In genomic region chr3:52339612-52340011, GRCh38 we compare ENCODE assay signal across 8 cellular contexts. TPM values are rescaled to one million over a fixed set of nuclear protein-coding genes. Genes with fewer than 3 reads are reported as not detected.
A peak's percentile ranks its signal among the peaks of the same experiment; 100 is the strongest.
DNase-seq lines count a peak whose midpoint lies in the region; ATAC-seq and TF ChIP-seq lines count a peak whose summit lies in the region.

No MANE protein-coding gene starts in this region.

- in situ Hi-C loops in Panc1 (cut with HindIII; ENCODE audit: low pct_unique_long_range_greater_than_20kb, low sequenced_read_pairs) = no loop called here

- no peaks in the 10 kb centered on the region for H3K9me3 Mint-ChIP-seq in activated naive CD8-positive, alpha-beta T cell treated with anti-CD3 and anti-CD28 coated beads for 36 hours

- POLR2A ChIA-PET in Panc1 (lab: Charles Lee) = interaction anchor here (0.6 kb wide), 2 partner anchors 58 to 61 kb away, joined by 3 to 4 read pairs; partner anchors contain the start of gene WDR82

- no peak overlapping the region for H3K9ac ChIP-seq in MM.1S (ENCODE audit: low read length)

- BruUV-seq in Panc1 (replicated peaks; lab: Mats Ljungman, UMichigan) = no TSS peak

- H3F3A ChIP-seq in MM.1S (ENCODE audit: insufficient read depth, low read length) = no peaks in the 10 kb centered on the region

- ATAC-seq in Panc1 = peak; percentile 56
- ATAC-seq in heart right ventricle = peak in 5 of 8 donors; percentile 37 to 54 (median 47)
- ATAC-seq in GM18502 (IDR thresholded peaks at IDR 0.05; ENCODE audit: poor library complexity, unreplicated experiment) = no peak
- ATAC-seq in HG02571 (IDR thresholded peaks at IDR 0.05; ENCODE audit: unreplicated experiment) = no peak

- DNase-seq in ELR (ENCODE audit: low read depth) (peak; percentile 73), MM.1S (peak; percentile 74), Panc1 (ENCODE audit: low read depth, low spot score) (peak; percentile 45), heart right ventricle (peak in 1 of 2 donors; percentile 58), retina (peak; percentile 83)
- peak; percentile 26 for DNase-seq in activated naive CD8-positive, alpha-beta T cell treated with anti-CD3 and anti-CD28 coated beads for 36 hours

- 2% methylated on average over 3 of the region's 3 CpGs for WGBS in heart right ventricle, 2 donors

- no peaks in the 10 kb centered on the region for H3K4me1 ChIP-seq in MM.1S (ENCODE audit: low read length)
- no peaks in the 10 kb centered on the region for H3K4me1 ChIP-seq in Panc1 (ENCODE audit: control insufficient read depth, insufficient read depth, low read length)
- no peaks in the 10 kb centered on the region for H3K4me1 ChIP-seq in heart right ventricle

- no peaks in the 10 kb centered on the region for H3K36me3 ChIP-seq in MM.1S (replicated peaks; ENCODE audit: insufficient read depth, low read length)
- H3K36me3 ChIP-seq in Panc1 (ENCODE audit: control insufficient read depth, insufficient read depth, low read length) = no peaks in the 10 kb centered on the region
- H3K36me3 ChIP-seq in heart right ventricle = peaks cover 0 to 32% (median 3%) of the 10 kb centered on the region in 9 donors

- H3K27me3 Mint-ChIP-seq in activated naive CD8-positive, alpha-beta T cell treated with anti-CD3 and anti-CD28 coated beads for 36 hours = no peaks in the 10 kb centered on the region

- H3K27ac Mint-ChIP-seq in activated naive CD8-positive, alpha-beta T cell treated with anti-CD3 and anti-CD28 coated beads for 36 hours = no peak overlapping the region

- H2AFZ ChIP-seq in MM.1S (ENCODE audit: low read length) = no peak overlapping the region

- H3K27me3 ChIP-seq in MM.1S (replicated peaks; ENCODE audit: insufficient read depth, low read length) (no peaks in the 10 kb centered on the region), Panc1 (ENCODE audit: control insufficient read depth, insufficient read depth, low read length) (no peaks in the 10 kb centered on the region), heart right ventricle (no peaks in the 10 kb centered on the region)

- no peak overlapping the region for H3K4me3 Mint-ChIP-seq in activated naive CD8-positive, alpha-beta T cell treated with anti-CD3 and anti-CD28 coated beads for 36 hours

- H3K36me3 Mint-ChIP-seq in activated naive CD8-positive, alpha-beta T cell treated with anti-CD3 and anti-CD28 coated beads for 36 hours = peaks cover under 1% of the 10 kb centered on the region

- H3K9me3 ChIP-seq in MM.1S (replicated peaks; ENCODE audit: insufficient read depth, low read length) = no peaks in the 10 kb centered on the region
- H3K9me3 ChIP-seq in Panc1 (ENCODE audit: control insufficient read depth, insufficient read depth, low read depth, low read length) = no peaks in the 10 kb centered on the region
- H3K9me3 ChIP-seq in heart right ventricle = no peaks in the 10 kb centered on the region

- H3K79me2 ChIP-seq in MM.1S (ENCODE audit: low read length) = no peaks in the 10 kb centered on the region

- peaks cover 4% of the 10 kb centered on the region for H3K4me1 Mint-ChIP-seq in activated naive CD8-positive, alpha-beta T cell treated with anti-CD3 and anti-CD28 coated beads for 36 hours

- H3K4me3 ChIP-seq in MM.1S (ENCODE audit: low read length) = no peak overlapping the region
- H3K4me3 ChIP-seq in Panc1 (ENCODE audit: low read depth in 2 of 2, low read length in 2 of 2) = no peak overlapping the region
- H3K4me3 ChIP-seq in heart right ventricle = no peak overlapping the region

- no peaks in the 10 kb centered on the region for H3K9me2 ChIP-seq in MM.1S (replicated peaks; ENCODE audit: insufficient read depth, low read length)

- H4K20me1 ChIP-seq in MM.1S (ENCODE audit: insufficient read depth, low read length) = no peaks in the 10 kb centered on the region

- CTCF ChIA-PET in Panc1 (lab: Charles Lee) = interaction anchor here (0.7 to 1.0 kb wide), 7 partner anchors 8 to 181 kb away, joined by 3 to 7 read pairs (median 4); no protein-coding TSS in a partner anchor

- H3K27ac ChIP-seq in MM.1S (ENCODE audit: low read length) (no peak overlapping the region), Panc1 (ENCODE audit: low read length) (no peak overlapping the region), heart right ventricle (no peak overlapping the region)

- H3K4me2 ChIP-seq in MM.1S (ENCODE audit: low read depth, low read length) = no peak overlapping the region

- TF ChIP-seq CTCF in MM.1S (IDR thresholded peaks at IDR 0.05; ENCODE audit: low read length) (peak; percentile 72), Panc1 (IDR thresholded peaks at IDR 0.05) (peak; percentile 73), heart right ventricle (IDR thresholded peaks at IDR 0.05) (peak; percentile 35 to 83 (median 77))

- intact Hi-C loops in Panc1 (cut with micrococcal nuclease; ENCODE audit: unreplicated experiment) = loop anchor here (2.0 to 10.0 kb wide), 2 partner anchors 49 to 105 kb away; partner anchors contain the start of gene TWF2
- intact Hi-C loops in heart right ventricle (cut with DNase I) = loop anchor here (1.0 to 10.0 kb wide), 13 partner anchors 45 to 337 kb away; partner anchors contain the start of gene TWF2 (in 1 of the 10)

RNA-seq across cellular contexts. Expression of gene DNAH1, which starts 23.5 kb away (rescaled TPM):
- total RNA-seq in Panc1 (2021; ENCODE audit: unreplicated experiment) (2.4 TPM), heart right ventricle (1 to 10 TPM; 1.5 to 5.9 (median 2.8) TPM)
- polyA plus RNA-seq in Panc1 (2012; ENCODE audit: insufficient read length) = 2.4 TPM
- total RNA-seq in activated naive CD8-positive, alpha-beta T cell treated with anti-CD3 and anti-CD28 coated beads for 36 hours = 1 to 10 TPM; 2.6 to 3.7 TPM
- polyA plus RNA-seq in heart right ventricle = 1 to 10 TPM in 1 of 2 donors, under 1 TPM in 1; 0.99 to 6.4 TPM

RNA-seq across cellular contexts. Expression of gene GLYCTK, which starts 52.0 kb away (rescaled TPM):
- total RNA-seq in Panc1 (2021; ENCODE audit: unreplicated experiment) (6.5 TPM), heart right ventricle (1 to 10 TPM; 4.3 to 9.2 (median 4.9) TPM)
- 5.6 TPM for polyA plus RNA-seq in Panc1 (2012; ENCODE audit: insufficient read length)
- total RNA-seq in activated naive CD8-positive, alpha-beta T cell treated with anti-CD3 and anti-CD28 coated beads for 36 hours = 10 to 100 TPM; 16.1 to 17.2 TPM
- 1 to 10 TPM; 6.7 to 8.4 TPM for polyA plus RNA-seq in heart right ventricle

Comparison
In these comparisons a context has a peak if more than half of its experiments do, and no peak if none do; other contexts are left out.
1. ATAC-seq: peak in Panc1 (single experiment) and heart right ventricle (5 of 8); none in GM18502 (single experiment) and HG02571 (single experiment).
2. Peak in every context shown above with its lines, with median percentiles within 50 percentile points of each other: CTCF ChIP-seq.